ENCODE assay signal across 29 cellular contexts in genomic region chrX:19512961-19513360, GRCh38. TPM values are rescaled to one million over a fixed set of nuclear protein-coding genes. Genes with fewer than 3 reads are reported as not detected.
DNase-seq lines count a peak whose midpoint lies in the region; FAIRE-seq and TF ChIP-seq lines count a peak whose summit lies in the region.
"Had no signal": no experiment of that assay in that cellular context is flagged by ENCODE, and none has a peak within 500 bp of the region (broad histone marks: within the 10 kb centered on the region; RNA-seq: fewer than 3 reads in every experiment).

No MANE protein-coding gene starts in this region.

- H3K4me1 ChIP-seq in adrenal gland (replicated peaks in 1 of 2) = no peaks in the 10 kb centered on the region
- H3K4me1 ChIP-seq in neural progenitor cell = no peaks in the 10 kb centered on the region
- H3K4me1 ChIP-seq in small intestine (ENCODE audit: control insufficient read depth in 2 of 2, insufficient read depth in 1 of 2, low read depth in 1 of 2, low read length in 1 of 2) = no peaks in the 10 kb centered on the region
- H3K4me1 ChIP-seq: psoas muscle had no signal

- no peaks in the 10 kb centered on the region for H3K36me3 Mint-ChIP-seq in neural progenitor cell
- H3K36me3 Mint-ChIP-seq: activated naive CD8-positive, alpha-beta T cell treated with anti-CD3 and anti-CD28 coated beads for 36 hours; CD8-positive, alpha-beta memory T cell had no signal

- H3K4me3 ChIP-seq in adrenal gland (peak overlapping the region in 1 of 4 donors; percentile 26), neural progenitor cell (no peak overlapping the region), small intestine (ENCODE audit: low read depth in 1 of 2, low read length in 2 of 2) (no peak overlapping the region)
- H3K4me3 ChIP-seq: A549, PC-9, psoas muscle, tibial artery had no signal

- DNase-seq in NCI-H748 (lab: John Stamatoyannopoulos, UW; ENCODE audit: unreplicated experiment) (peak; percentile 21), NCI-H748 treated with DMSO at 0.1 percent for 48 hours (lab: John Stamatoyannopoulos, UW) (no peak), ELF-1 (ENCODE audit: low read depth, low spot score) (peak; percentile 9), adrenal gland (peak; percentile 44 to 75 (median 66)), neural progenitor cell (ENCODE audit: low spot score) (no peak), small intestine (no peak), LoVo (ENCODE audit: low spot score) (no peak), RKO (ENCODE audit: low spot score) (no peak)
- DNase-seq: activated CD4-positive, alpha-beta T cell treated with anti-CD3 and anti-CD28 coated beads, Interleukin-2, amount 10 ng/mL, durations not matched to agents 24 days and 14 days; activated naive CD8-positive, alpha-beta T cell treated with anti-CD3 and anti-CD28 coated beads for 36 hours; AML-193; CD8-positive, alpha-beta memory T cell; dermis blood vessel endothelial cell; GDM1; hippocampal formation; MM.1S; NCI-H2081 treated with DMSO at 0.1 percent for 48 hours; NCI-H446 treated with DMSO at 0.1 percent for 48 hours; PC-9; psoas muscle; SIG-M5; tibial artery had no signal

- no peaks in the 10 kb centered on the region for H3K4me1 Mint-ChIP-seq in neural progenitor cell
- H3K4me1 Mint-ChIP-seq: activated naive CD8-positive, alpha-beta T cell treated with anti-CD3 and anti-CD28 coated beads for 36 hours had no signal

- no peak overlapping the region for H2AFZ ChIP-seq in neural progenitor cell (replicated peaks)
- H2AFZ ChIP-seq: PC-9 had no signal

- H3K9me3 Mint-ChIP-seq in neural progenitor cell = peaks cover 24% of the 10 kb centered on the region
- H3K9me3 Mint-ChIP-seq: activated CD4-positive, alpha-beta T cell treated with anti-CD3 and anti-CD28 coated beads, Interleukin-2, amount 10 ng/mL, durations not matched to agents 24 days and 14 days had no signal

- intact Hi-C loops in adrenal gland (cut with DNase I) = no loop called here

- H3K9ac ChIP-seq in neural progenitor cell = no peak overlapping the region

- no peaks in the 10 kb centered on the region for H3K27me3 ChIP-seq in adrenal gland
- peaks cover 26% of the 10 kb centered on the region for H3K27me3 ChIP-seq in neural progenitor cell
- H3K27me3 ChIP-seq in small intestine (ENCODE audit: control insufficient read depth in 2 of 2, insufficient read depth in 2 of 2, low read length in 2 of 2) = no peaks in the 10 kb centered on the region
- H3K27me3 ChIP-seq: tibial artery had no signal

- no peak overlapping the region for H3K4me2 ChIP-seq in neural progenitor cell
- H3K4me2 ChIP-seq: PC-9 had no signal

- H3K9me3 ChIP-seq in adrenal gland (replicated peaks in 1 of 3) = no peaks in the 10 kb centered on the region
- no peaks in the 10 kb centered on the region for H3K9me3 ChIP-seq in neural progenitor cell (ENCODE audit: low read depth)
- no peaks in the 10 kb centered on the region for H3K9me3 ChIP-seq in small intestine (ENCODE audit: control insufficient read depth, low read depth)
- H3K9me3 ChIP-seq: A549, gastroesophageal sphincter, HAP-1 had no signal

- TF ChIP-seq CTCF in adrenal gland (IDR thresholded peaks at IDR 0.05) = no peak
- no peak for TF ChIP-seq CTCF in neural progenitor cell (IDR thresholded peaks at IDR 0.05)

- peak overlapping the region in 4 of 5 donors; percentile 53 to 77 (median 65) for H3K27ac ChIP-seq in adrenal gland
- no peak overlapping the region for H3K27ac ChIP-seq in neural progenitor cell
- H3K27ac ChIP-seq in small intestine (ENCODE audit: low read depth in 1 of 2, low read length in 1 of 2) = no peak overlapping the region
- H3K27ac ChIP-seq: A549, gastroesophageal sphincter, PC-9, psoas muscle, tibial artery, VCaP had no signal

- peaks cover 13% of the 10 kb centered on the region for H3K27me3 Mint-ChIP-seq in neural progenitor cell (ENCODE audit: insufficient read depth, low read depth)

- 13 to 48% (median 26%) methylated on average over 9 of the region's 9 CpGs for WGBS in adrenal gland, 4 donors
- WGBS in small intestine, 3 donors = 31 to 45% (median 45%) methylated on average over 9 of the region's 9 CpGs

- peak in 1 of 2 donors; percentile 46 for TF ChIP-seq POLR2A in adrenal gland (IDR thresholded peaks at IDR 0.05)

- peak overlapping the region; percentile 38 for H3K4me3 Mint-ChIP-seq in neural progenitor cell
- H3K4me3 Mint-ChIP-seq: activated CD4-positive, alpha-beta T cell treated with anti-CD3 and anti-CD28 coated beads, Interleukin-2, amount 10 ng/mL, durations not matched to agents 24 days and 14 days; activated naive CD8-positive, alpha-beta T cell treated with anti-CD3 and anti-CD28 coated beads for 36 hours had no signal

- H3F3A ChIP-seq in neural progenitor cell (ENCODE audit: low read depth) = peaks cover 4% of the 10 kb centered on the region

- no peak overlapping the region for H3K27ac Mint-ChIP-seq in neural progenitor cell
- H3K27ac Mint-ChIP-seq: activated CD4-positive, alpha-beta T cell treated with anti-CD3 and anti-CD28 coated beads, Interleukin-2, amount 10 ng/mL, durations not matched to agents 24 days and 14 days; activated naive CD8-positive, alpha-beta T cell treated with anti-CD3 and anti-CD28 coated beads for 36 hours; CD8-positive, alpha-beta memory T cell had no signal

- H3K79me2 ChIP-seq in neural progenitor cell (ENCODE audit: low read depth) = no peaks in the 10 kb centered on the region

- no peaks in the 10 kb centered on the region for H4K20me1 ChIP-seq in neural progenitor cell (ENCODE audit: low read depth)

- no peaks in the 10 kb centered on the region for H3K36me3 ChIP-seq in adrenal gland (replicated peaks in 1 of 2)
- H3K36me3 ChIP-seq in neural progenitor cell = no peaks in the 10 kb centered on the region
- no peaks in the 10 kb centered on the region for H3K36me3 ChIP-seq in small intestine (ENCODE audit: control insufficient read depth in 2 of 2, insufficient read depth in 2 of 2, low read length in 2 of 2)
- H3K36me3 ChIP-seq: gastroesophageal sphincter, HAP-1, tibial artery had no signal

- FAIRE-seq in small intestine (lab: Jason Lieb, UNC) = no peak
- FAIRE-seq: A549, GM18507, HTR-8/SVneo had no signal

RNA-seq across cellular contexts. Expression of gene MAP3K15, which starts 2.3 kb away (rescaled TPM):
- total RNA-seq in adrenal gland (10 to 100 TPM; 28.9 to 82.5 (median 64.4) TPM), neural progenitor cell (ENCODE audit: low replicate concordance) (1.1 and 2.0 TPM in 2 replicates)
- polyA plus RNA-seq in adrenal gland (10 to 100 TPM; 49.9 to 73.5 (median 70.5) TPM), small intestine (under 1 TPM in 1 of 3 donors, not detected in 2; 0.19 TPM)
- total RNA-seq: cardiac septum, PC-9 had no signal
- polyA plus RNA-seq: CD8-positive, alpha-beta memory T cell had no signal

Comparison
In these comparisons a context has a peak if more than half of its experiments do, and no peak if none do; other contexts are left out.
1. DNase-seq: peak in NCI-H748 (single experiment), ELF-1 (single experiment) and adrenal gland (7 of 7); none in NCI-H748 treated with DMSO at 0.1 percent for 48 hours (single experiment), neural progenitor cell (single experiment), small intestine (single experiment), LoVo (single experiment) and RKO (single experiment).
2. H3K27ac ChIP-seq: peak in adrenal gland (4 of 5); none in neural progenitor cell (single experiment) and small intestine (0 of 2).